ENCODE assay signal across 8 cellular contexts in the genomic region with DNA sequence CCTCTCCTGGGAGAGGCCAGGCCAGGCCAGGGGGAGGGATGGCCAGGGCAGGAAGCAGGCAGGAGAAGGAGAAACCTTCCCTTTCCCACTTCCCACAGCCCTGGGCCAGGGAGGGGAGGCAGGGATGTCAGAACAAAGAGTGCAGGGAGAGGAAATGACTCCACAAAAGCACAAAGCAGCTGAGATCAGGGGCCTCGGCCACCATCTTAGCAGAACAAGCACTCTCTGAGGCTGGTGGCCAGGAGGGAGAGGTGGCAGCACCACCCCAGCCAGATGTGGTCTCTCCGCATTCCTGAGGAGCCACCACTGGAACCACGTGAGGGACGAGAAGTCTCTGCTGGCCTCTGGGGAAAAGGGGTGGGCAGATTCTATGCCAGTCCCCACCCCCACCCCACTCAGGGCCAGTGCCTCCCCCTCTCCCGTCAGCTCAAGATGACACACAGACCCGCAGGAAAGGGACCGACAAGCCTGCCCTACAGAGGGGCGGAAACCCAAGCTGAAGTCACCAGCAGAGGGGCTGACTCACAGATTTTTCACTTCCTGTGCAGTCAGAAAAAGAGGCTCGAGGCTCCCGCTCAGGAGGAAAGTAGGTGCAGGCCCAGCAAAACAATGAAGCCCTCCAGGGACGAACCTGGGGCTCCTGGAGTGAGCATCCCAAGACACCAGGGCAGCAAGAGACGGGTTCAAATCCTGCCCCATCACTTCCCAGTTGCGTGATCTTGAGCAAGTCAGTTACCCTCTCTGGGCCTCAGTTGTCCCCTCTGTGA. TPM values are rescaled to one million over a fixed set of nuclear protein-coding genes. Genes with fewer than 3 reads are reported as not detected.
DNase-seq lines count a peak whose midpoint lies in the region; ATAC-seq and TF ChIP-seq lines count a peak whose summit lies in the region.

No MANE protein-coding gene starts in this region.

- TF ChIP-seq POLR2A in GM18505 (IDR thresholded peaks at IDR 0.05; ENCODE audit: borderline replicate concordance, extremely low read depth, insufficient read depth, insufficient read length) (peak; percentile 76), Raji (IDR thresholded peaks at IDR 0.05; ENCODE audit: insufficient read depth, low read depth, low read length) (peak; percentile 54; the same call in 1 of the 2 replicates)

- DNase-seq in activated gamma-delta T cell (lab: John Stamatoyannopoulos, UW), result peak; percentile 27
- DNase-seq in cardiac septum (ENCODE audit: low spot score), result peak; percentile 85
- peak; percentile 63 to 66 for DNase-seq in stimulated activated CD4-positive, alpha-beta T cell treated with anti-CD3 and anti-CD28 coated beads, Interleukin-15, amount 100 ng/mL, for 1 hour (ENCODE audit: low read depth in 1 of 2, low spot score in 1 of 2)
- DNase-seq in mesenteric fat pad (ENCODE audit: low spot score), result no peak
- DNase-seq in NCI-H187 (lab: John Stamatoyannopoulos, UW), result no peak

- ATAC-seq in GM18505 (IDR thresholded peaks at IDR 0.05; ENCODE audit: unreplicated experiment), result peak; percentile 52
- ATAC-seq in HG03039 (IDR thresholded peaks at IDR 0.05; ENCODE audit: unreplicated experiment), result peak; percentile 51

- intact Hi-C loops in cardiac septum (cut with DNase I), result loop anchor here (2.0 kb wide), 1 partner anchor 22 kb away; no protein-coding TSS in a partner anchor

RNA-seq across cellular contexts. Expression of gene ALDH4A1, which starts 24.1 kb away (rescaled TPM):
- 50.3 TPM for total RNA-seq in cardiac septum
- total RNA-seq in mesenteric fat pad, result 54.8 TPM

RNA-seq across cellular contexts. Expression of gene IFFO2, which starts 30.0 kb away (rescaled TPM):
- total RNA-seq in cardiac septum (4.6 TPM), mesenteric fat pad (10.1 TPM)

Comparison
In these comparisons a context has a peak if more than half of its experiments do, and no peak if none do; other contexts are left out.
1. DNase-seq: peak in activated gamma-delta T cell (single experiment), cardiac septum (single experiment) and stimulated activated CD4-positive, alpha-beta T cell treated with anti-CD3 and anti-CD28 coated beads, Interleukin-15, amount 100 ng/mL, for 1 hour (2 of 2); none in mesenteric fat pad (single experiment) and NCI-H187 (0 of 2).